Comparison of ENCODE assay signal across 1 cellular context in the genomic region with DNA sequence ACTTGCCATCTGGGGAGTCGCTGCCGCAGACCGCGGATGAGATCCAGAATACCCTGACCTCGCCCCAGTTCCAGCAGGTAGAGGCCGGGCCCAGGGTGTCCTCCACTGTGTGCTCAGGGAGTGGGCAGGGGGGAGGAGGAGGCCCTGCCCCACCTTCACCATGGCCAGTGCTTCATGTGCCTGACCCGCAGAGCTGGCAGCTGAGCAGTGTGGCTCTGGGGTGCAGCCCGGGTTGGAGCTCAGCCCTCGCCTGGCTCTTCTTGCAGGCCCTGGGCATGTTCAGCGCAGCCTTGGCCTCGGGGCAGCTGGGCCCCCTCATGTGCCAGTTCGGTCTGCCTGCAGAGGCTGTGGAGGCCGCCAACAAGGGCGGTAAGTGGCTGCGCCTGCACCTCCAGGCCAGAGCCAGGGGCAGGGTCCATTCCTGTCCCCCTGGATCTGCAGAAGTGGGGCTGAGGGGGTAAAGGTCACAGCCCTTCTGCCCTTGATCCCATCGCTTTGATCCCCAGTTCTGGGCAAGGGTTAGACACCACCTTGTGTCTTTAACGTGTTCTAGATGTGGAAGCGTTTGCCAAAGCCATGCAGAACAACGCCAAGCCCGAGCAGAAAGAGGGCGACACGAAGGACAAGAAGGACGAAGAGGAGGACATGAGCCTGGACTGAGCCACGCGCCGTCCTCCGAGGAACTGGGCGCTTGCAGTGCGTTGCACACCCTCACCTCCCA.
A peak's percentile ranks its signal among the peaks of the same experiment; 100 is the strongest.
TF ChIP-seq lines count a peak whose summit lies in the region.

No MANE protein-coding gene starts in this region.

TF ChIP-seq in H1, 55 proteins besides CTCF, POLR2A, EP300 and RAD21:
- TF ChIP-seq RXRA (IDR thresholded peaks at IDR 0.05; ENCODE audit: insufficient read depth, low read depth, low read length) (no peak), POLR2AphosphoS5 (IDR thresholded peaks at IDR 0.05; ENCODE audit: low read depth, low read length) (0 out of 2 replicates have a peak, but pooled peaks have one; percentile 12)
